In genomic region chr4:145937021-145937861, GRCh38 we compare ENCODE assay signal across 8 cellular contexts. TPM values are rescaled to one million over a fixed set of nuclear protein-coding genes. Genes with fewer than 3 reads are reported as not detected.
A peak's percentile ranks its signal among the peaks of the same experiment; 100 is the strongest.
DNase-seq lines count a peak whose midpoint lies in the region; ATAC-seq, FAIRE-seq and TF ChIP-seq lines count a peak whose summit lies in the region.

No MANE protein-coding gene starts in this region.

- H3K27me3 Mint-ChIP-seq in astrocyte (ENCODE audit: low read depth, unreplicated experiment), result no peaks in the 10 kb centered on the region

- no peaks in the 10 kb centered on the region for H3K9me3 Mint-ChIP-seq in astrocyte (ENCODE audit: unreplicated experiment)

- H3K4me1 ChIP-seq in astrocyte (ENCODE audit: insufficient read depth, low read length), result peaks cover 23% of the 10 kb centered on the region
- H3K4me1 ChIP-seq in hepatocyte (ENCODE audit: insufficient read depth), result peaks cover 20% of the 10 kb centered on the region

- TF ChIP-seq CTCF in 22Rv1 (IDR thresholded peaks at IDR 0.05), result no peak
- no peak for TF ChIP-seq CTCF in astrocyte (IDR thresholded peaks at IDR 0.05; ENCODE audit: insufficient read depth, low read depth, low read length)
- no peak for TF ChIP-seq CTCF in hepatocyte (IDR thresholded peaks at IDR 0.05; ENCODE audit: poor library complexity)

- peak overlapping the region; percentile 99 for H3K4me3 Mint-ChIP-seq in astrocyte (ENCODE audit: unreplicated experiment)

- H3K36me3 ChIP-seq in astrocyte (ENCODE audit: insufficient read depth, low read length), result no peaks in the 10 kb centered on the region
- no peaks in the 10 kb centered on the region for H3K36me3 ChIP-seq in hepatocyte (replicated peaks; ENCODE audit: insufficient read depth, low read depth)

- DNase-seq in HT1080 (ENCODE audit: low read depth), result peak; percentile 63
- DNase-seq in T-helper 1 cell, result peak; percentile 14 to 57 (median 32)
- DNase-seq in astrocyte (ENCODE audit: low read depth), result peak; percentile 49
- DNase-seq in hepatocyte (ENCODE audit: low spot score), result peak; percentile 86
- peak; percentile 74 for DNase-seq in putamen (ENCODE audit: low spot score)

- no peaks in the 10 kb centered on the region for H3K9me2 ChIP-seq in hepatocyte (replicated peaks; ENCODE audit: insufficient read depth)

- H3K27me3 ChIP-seq in astrocyte (ENCODE audit: insufficient read depth, low read length) (no peaks in the 10 kb centered on the region), hepatocyte (no peaks in the 10 kb centered on the region)

- peak overlapping the region; percentile 53 for H3K27ac Mint-ChIP-seq in astrocyte (ENCODE audit: unreplicated experiment)

- peak overlapping the region; percentile 99 for H3K9ac ChIP-seq in astrocyte (ENCODE audit: low read length)

- ATAC-seq in GM18505 (IDR thresholded peaks at IDR 0.05; ENCODE audit: unreplicated experiment) (peak; percentile 19), HG03108 (IDR thresholded peaks at IDR 0.05; ENCODE audit: unreplicated experiment) (no peak)

- H3K79me2 ChIP-seq in astrocyte (ENCODE audit: insufficient read depth, low read length), result peaks cover 48% of the 10 kb centered on the region
- H3K79me2 ChIP-seq in hepatocyte, result peaks cover 39% of the 10 kb centered on the region

- no peak overlapping the region for H2AFZ ChIP-seq in astrocyte (ENCODE audit: low read depth, low read length)
- peak overlapping the region; percentile 80 for H2AFZ ChIP-seq in hepatocyte

- H4K20me1 ChIP-seq in astrocyte (ENCODE audit: insufficient read depth, low read length) (peaks cover 14% of the 10 kb centered on the region), hepatocyte (ENCODE audit: insufficient read depth, poor library complexity, severe bottlenecking) (peaks cover 5% of the 10 kb centered on the region)

- H3K4me2 ChIP-seq in astrocyte (ENCODE audit: low read length) (peak overlapping the region; percentile 97), hepatocyte (peak overlapping the region; percentile 91)

- H3K27ac ChIP-seq in 22Rv1 (peak overlapping the region; percentile 75), astrocyte (ENCODE audit: low read depth, low read length) (peak overlapping the region; percentile 97), hepatocyte (peak overlapping the region; percentile 99)

- no peak for FAIRE-seq in astrocyte (lab: Jason Lieb, UNC)

- H3K36me3 Mint-ChIP-seq in astrocyte (ENCODE audit: low read depth, unreplicated experiment), result no peaks in the 10 kb centered on the region

- peak overlapping the region; percentile 99 for H3K4me3 ChIP-seq in astrocyte (ENCODE audit: insufficient read depth, low read depth, low read length)
- peak overlapping the region; percentile 95 for H3K4me3 ChIP-seq in hepatocyte

- H3K9me3 ChIP-seq in astrocyte (ENCODE audit: insufficient read depth, low read depth, low read length) (no peaks in the 10 kb centered on the region), hepatocyte (ENCODE audit: low read depth) (no peaks in the 10 kb centered on the region)

- 4% methylated on average over 13 of the region's 89 CpGs for WGBS in hepatocyte (ENCODE audit: low lambda C conversion rate, missing lambda C conversion rate)

- peaks cover 33% of the 10 kb centered on the region for H3K4me1 Mint-ChIP-seq in astrocyte (ENCODE audit: low read depth, unreplicated experiment)

- TF ChIP-seq POLR2A in GM18505 (IDR thresholded peaks at IDR 0.05; ENCODE audit: borderline replicate concordance, extremely low read depth, insufficient read depth, insufficient read length), result peak; percentile 54

RNA-seq across cellular contexts. Expression of gene ZNF827, which starts 1.4 kb away (rescaled TPM):
- 5.8 and 6.7 TPM in 2 replicates for total RNA-seq in HT1080 (2014; rRNA removed; shearing (Covaris generic))
- 7.7 and 19.5 TPM in 2 replicates for polyA plus RNA-seq in HT1080 (2015; cell fraction: cytosol; rRNA removed)
- polyA plus RNA-seq in HT1080 (2015; cell fraction: nucleus; rRNA removed), result 26.2 and 35.2 TPM in 2 replicates
- total RNA-seq in astrocyte, result 35.7 and 39.7 TPM in 2 replicates
- 14.9 and 17.5 TPM in 2 replicates for total RNA-seq in hepatocyte
- polyA plus RNA-seq in hepatocyte, result 7.8 and 12.2 TPM in 2 replicates

Comparison
In these comparisons a context has a peak if more than half of its experiments do, and no peak if none do; other contexts are left out.
1. DNase-seq: peak in every context shown above with its lines; median percentile 86 in hepatocyte; 74 in putamen; 63 in HT1080; 49 in astrocyte; 32 in T-helper 1 cell.